ENCODE assay signal across 27 cellular contexts in genomic region chr12:13790317-13790716, GRCh38.
"Had no signal": no experiment of that assay in that cellular context is flagged by ENCODE, and none has a peak within 500 bp of the region (broad histone marks: within the 10 kb centered on the region; RNA-seq: fewer than 3 reads in every experiment).

No MANE protein-coding gene starts in this region.

- H3K27ac ChIP-seq: ascending aorta, cardiac muscle cell, colonic mucosa, epithelial cell of prostate, esophagus squamous epithelium, left lung, lower lobe of right lung, spleen, transverse colon, WERI-Rb-1 had no signal

- FAIRE-seq: endometrium, islet of Langerhans had no signal

- H3K36me3 ChIP-seq: ascending aorta, cardiac muscle cell, colonic mucosa, esophagus squamous epithelium, left lung, lower lobe of right lung, spleen, transverse colon, WERI-Rb-1 had no signal

- H3K4me3 ChIP-seq: ascending aorta, cardiac muscle cell, colonic mucosa, esophagus squamous epithelium, left lung, lower lobe of right lung, spleen, transverse colon had no signal

- H3K4me1 ChIP-seq: ascending aorta, colonic mucosa, esophagus squamous epithelium, left lung, lower lobe of right lung, transverse colon had no signal

- H3K27me3 ChIP-seq: ascending aorta, cardiac muscle cell, colonic mucosa, esophagus squamous epithelium, left lung, spleen, transverse colon had no signal

- DNase-seq: activated CD4-positive, alpha-beta T cell treated with anti-CD3 and anti-CD28 coated beads for 48 hours; activated CD4-positive, alpha-beta T cell treated with anti-CD3 and anti-CD28 coated beads, Interleukin-2, amount 50 U/mL, for 48 hours; activated CD8-positive, alpha-beta memory T cell treated with anti-CD3 and anti-CD28 coated beads for 24 hours; activated effector memory CD4-positive, alpha-beta T cell treated with Interleukin-2 at 50 U/mL for 16 hours; activated naive CD4-positive, alpha-beta T cell treated with anti-CD3 and anti-CD28 coated beads for 36 hours; activated naive CD8-positive, alpha-beta T cell treated with anti-CD3 and anti-CD28 coated beads, Interleukin-2, amount 10 ng/mL, durations not matched to agents 7 days and 5 days; cerebellar nuclear complex; colonic mucosa; effector CD8-positive, alpha-beta T cell; esophagus squamous epithelium; foreskin melanocyte; left lung; lower lobe of right lung; mesendoderm; right cardiac atrium; spleen; stimulated activated naive CD4-positive, alpha-beta T cell treated with Interleukin-2 at 50 U/mL for 16 hours; T1000; transverse colon had no signal

- ATAC-seq: activated CD4-positive, CD25-positive, alpha-beta regulatory T cell treated with anti-CD3 and anti-CD28 coated beads, Interleukin-2, amount 50 U/mL, for 24 hours; left lung; lower lobe of right lung; natural killer cell treated with Interleukin-12 subunit alpha and Interleukin-12 subunit beta and Interleukin-15 and Interleukin-18, amount 100 ng/mL, for 72 hours; right cardiac atrium had no signal

- H3K9me3 ChIP-seq: ascending aorta, colonic mucosa, esophagus squamous epithelium, left lung, lower lobe of right lung, transverse colon had no signal
